Comparison of ENCODE assay signal across 10 cellular contexts in genomic region chrX:150848914-150849365, GRCh38. TPM values are rescaled to one million over a fixed set of nuclear protein-coding genes. Genes with fewer than 3 reads are reported as not detected.
DNase-seq lines count a peak whose midpoint lies in the region; ATAC-seq, FAIRE-seq and TF ChIP-seq lines count a peak whose summit lies in the region.
"Had no signal": no experiment of that assay in that cellular context is flagged by ENCODE, and none has a peak within 500 bp of the region (broad histone marks: within the 10 kb centered on the region; RNA-seq: fewer than 3 reads in every experiment).

No MANE protein-coding gene starts in this region.

- H3K36me3 ChIP-seq in bronchial epithelial cell (ENCODE audit: control insufficient read depth, insufficient read depth, low read length): peaks cover 1% of the 10 kb centered on the region

- TF ChIP-seq CTCF in bronchial epithelial cell (IDR thresholded peaks at IDR 0.05; ENCODE audit: insufficient read depth, low read length, severe bottlenecking): no peak

- H3K4me1 Mint-ChIP-seq in activated naive CD8-positive, alpha-beta T cell treated with anti-CD3 and anti-CD28 coated beads, Interleukin-2, amount 10 ng/mL, durations not matched to agents 7 days and 5 days: peaks cover 6% of the 10 kb centered on the region
- peaks cover 4% of the 10 kb centered on the region for H3K4me1 Mint-ChIP-seq in activated naive CD8-positive, alpha-beta T cell treated with anti-CD3 and anti-CD28 coated beads for 36 hours
- peaks cover 6% of the 10 kb centered on the region for H3K4me1 Mint-ChIP-seq in activated T-helper 1 cell treated with anti-CD3 and anti-CD28 coated beads, Interleukin-12 subunit alpha, Interleukin-12 subunit beta, Interleukin-2, Interleukin-4 antibody, amounts not matched to agents 30 ng/mL and 10 ng/mL and 1 ng/mL, durations not matched to agents 14 hours and 24 hours and 36 hours (ENCODE audit: low read depth)

- H3K27me3 Mint-ChIP-seq in activated naive CD8-positive, alpha-beta T cell treated with anti-CD3 and anti-CD28 coated beads, Interleukin-2, amount 10 ng/mL, durations not matched to agents 7 days and 5 days: no peaks in the 10 kb centered on the region
- no peaks in the 10 kb centered on the region for H3K27me3 Mint-ChIP-seq in activated naive CD8-positive, alpha-beta T cell treated with anti-CD3 and anti-CD28 coated beads for 36 hours
- H3K27me3 Mint-ChIP-seq in activated T-helper 1 cell treated with anti-CD3 and anti-CD28 coated beads, Interleukin-12 subunit alpha, Interleukin-12 subunit beta, Interleukin-2, Interleukin-4 antibody, amounts not matched to agents 30 ng/mL and 10 ng/mL and 1 ng/mL, durations not matched to agents 14 hours and 24 hours and 36 hours (ENCODE audit: insufficient read depth): no peaks in the 10 kb centered on the region

- no peak overlapping the region for H3K4me3 ChIP-seq in bronchial epithelial cell (ENCODE audit: low read depth, low read length)
- H3K4me3 ChIP-seq: SK-N-MC had no signal

- no peak for DNase-seq in activated naive CD8-positive, alpha-beta T cell treated with anti-CD3 and anti-CD28 coated beads, Interleukin-2, amount 10 ng/mL, durations not matched to agents 7 days and 5 days
- DNase-seq in activated naive CD8-positive, alpha-beta T cell treated with anti-CD3 and anti-CD28 coated beads for 36 hours: no peak
- DNase-seq in NCI-H345 (lab: John Stamatoyannopoulos, UW) (peak; percentile 83), bronchial epithelial cell (ENCODE audit: low read depth) (peak; percentile 96), RKO (ENCODE audit: low spot score) (no peak)
- no peak for DNase-seq in activated T-helper 1 cell treated with anti-CD3 and anti-CD28 coated beads, Interleukin-12 subunit alpha, Interleukin-12 subunit beta, Interleukin-2, Interleukin-4 antibody, amounts not matched to agents 30 ng/mL and 10 ng/mL and 1 ng/mL, durations not matched to agents 14 hours and 24 hours and 36 hours (ENCODE audit: low spot score)
- DNase-seq: activated gamma-delta T cell treated with Interleukin-2 at 50 U/mL for 16 hours had no signal

- peak overlapping the region; percentile 3 for H3K4me3 Mint-ChIP-seq in activated naive CD8-positive, alpha-beta T cell treated with anti-CD3 and anti-CD28 coated beads, Interleukin-2, amount 10 ng/mL, durations not matched to agents 7 days and 5 days
- no peak overlapping the region for H3K4me3 Mint-ChIP-seq in activated naive CD8-positive, alpha-beta T cell treated with anti-CD3 and anti-CD28 coated beads for 36 hours
- no peak overlapping the region for H3K4me3 Mint-ChIP-seq in activated T-helper 1 cell treated with anti-CD3 and anti-CD28 coated beads, Interleukin-12 subunit alpha, Interleukin-12 subunit beta, Interleukin-2, Interleukin-4 antibody, amounts not matched to agents 30 ng/mL and 10 ng/mL and 1 ng/mL, durations not matched to agents 14 hours and 24 hours and 36 hours

- intact Hi-C loops in activated T-helper 1 cell treated with anti-CD3 and anti-CD28 coated beads, Interleukin-12 subunit alpha, Interleukin-12 subunit beta, Interleukin-2, Interleukin-4 antibody, amounts not matched to agents 30 ng/mL and 10 ng/mL and 1 ng/mL, durations not matched to agents 14 hours and 24 hours and 36 hours (cut with micrococcal nuclease): no loop called here

- FAIRE-seq in bronchial epithelial cell (lab: Jason Lieb, UNC): no peak

- H3K9me3 Mint-ChIP-seq in activated naive CD8-positive, alpha-beta T cell treated with anti-CD3 and anti-CD28 coated beads, Interleukin-2, amount 10 ng/mL, durations not matched to agents 7 days and 5 days: no peaks in the 10 kb centered on the region
- H3K9me3 Mint-ChIP-seq in activated naive CD8-positive, alpha-beta T cell treated with anti-CD3 and anti-CD28 coated beads for 36 hours: no peaks in the 10 kb centered on the region
- H3K9me3 Mint-ChIP-seq in activated T-helper 1 cell treated with anti-CD3 and anti-CD28 coated beads, Interleukin-12 subunit alpha, Interleukin-12 subunit beta, Interleukin-2, Interleukin-4 antibody, amounts not matched to agents 30 ng/mL and 10 ng/mL and 1 ng/mL, durations not matched to agents 14 hours and 24 hours and 36 hours: no peaks in the 10 kb centered on the region

- H3K27ac Mint-ChIP-seq in activated naive CD8-positive, alpha-beta T cell treated with anti-CD3 and anti-CD28 coated beads, Interleukin-2, amount 10 ng/mL, durations not matched to agents 7 days and 5 days: peak overlapping the region; percentile 9
- no peak overlapping the region for H3K27ac Mint-ChIP-seq in activated naive CD8-positive, alpha-beta T cell treated with anti-CD3 and anti-CD28 coated beads for 36 hours
- no peak overlapping the region for H3K27ac Mint-ChIP-seq in activated T-helper 1 cell treated with anti-CD3 and anti-CD28 coated beads, Interleukin-12 subunit alpha, Interleukin-12 subunit beta, Interleukin-2, Interleukin-4 antibody, amounts not matched to agents 30 ng/mL and 10 ng/mL and 1 ng/mL, durations not matched to agents 14 hours and 24 hours and 36 hours

- no peaks in the 10 kb centered on the region for H3K27me3 ChIP-seq in bronchial epithelial cell (ENCODE audit: control insufficient read depth, insufficient read depth, low read length)

- peaks cover 10% of the 10 kb centered on the region for H3K36me3 Mint-ChIP-seq in activated naive CD8-positive, alpha-beta T cell treated with anti-CD3 and anti-CD28 coated beads, Interleukin-2, amount 10 ng/mL, durations not matched to agents 7 days and 5 days
- peaks cover 8% of the 10 kb centered on the region for H3K36me3 Mint-ChIP-seq in activated naive CD8-positive, alpha-beta T cell treated with anti-CD3 and anti-CD28 coated beads for 36 hours
- H3K36me3 Mint-ChIP-seq in activated T-helper 1 cell treated with anti-CD3 and anti-CD28 coated beads, Interleukin-12 subunit alpha, Interleukin-12 subunit beta, Interleukin-2, Interleukin-4 antibody, amounts not matched to agents 30 ng/mL and 10 ng/mL and 1 ng/mL, durations not matched to agents 14 hours and 24 hours and 36 hours (ENCODE audit: low read depth): peaks cover 3% of the 10 kb centered on the region

- no peak for ATAC-seq in activated naive CD8-positive, alpha-beta T cell treated with anti-CD3 and anti-CD28 coated beads, Interleukin-2, amount 10 ng/mL, durations not matched to agents 7 days and 5 days (ENCODE audit: low read depth)
- no peak for ATAC-seq in HG02571 (IDR thresholded peaks at IDR 0.05; ENCODE audit: unreplicated experiment)
- ATAC-seq in GM19324 (IDR thresholded peaks at IDR 0.05; ENCODE audit: low FRiP score, unreplicated experiment): no peak

- POLR2A ChIA-PET in activated naive CD8-positive, alpha-beta T cell treated with anti-CD3 and anti-CD28 coated beads, Interleukin-2, amount 10 ng/mL, durations not matched to agents 7 days and 5 days (lab: Charles Lee): no interaction called here

RNA-seq across cellular contexts. Expression of gene CD99L2, which starts 49.5 kb away (rescaled TPM):
- total RNA-seq in activated naive CD8-positive, alpha-beta T cell treated with anti-CD3 and anti-CD28 coated beads, Interleukin-2, amount 10 ng/mL, durations not matched to agents 7 days and 5 days: 10 to 100 TPM; 18.5 to 19.6 TPM
- total RNA-seq in activated naive CD8-positive, alpha-beta T cell treated with anti-CD3 and anti-CD28 coated beads for 36 hours: 1 to 10 TPM; 8.0 to 9.1 TPM
- total RNA-seq in bronchial epithelial cell: 7.7 and 10.8 TPM in 2 replicates
- 9.0 and 10.1 TPM in 2 replicates for total RNA-seq in activated T-helper 1 cell treated with anti-CD3 and anti-CD28 coated beads, Interleukin-12 subunit alpha, Interleukin-12 subunit beta, Interleukin-2, Interleukin-4 antibody, amounts not matched to agents 30 ng/mL and 10 ng/mL and 1 ng/mL, durations not matched to agents 14 hours and 24 hours and 36 hours

Comparison
In these comparisons a context has a peak if more than half of its experiments do, and no peak if none do; other contexts are left out.
1. DNase-seq: peak in NCI-H345 (single experiment) and bronchial epithelial cell (single experiment); none in activated naive CD8-positive, alpha-beta T cell treated with anti-CD3 and anti-CD28 coated beads, Interleukin-2, amount 10 ng/mL, durations not matched to agents 7 days and 5 days (single experiment), activated naive CD8-positive, alpha-beta T cell treated with anti-CD3 and anti-CD28 coated beads for 36 hours (single experiment), activated T-helper 1 cell treated with anti-CD3 and anti-CD28 coated beads, Interleukin-12 subunit alpha, Interleukin-12 subunit beta, Interleukin-2, Interleukin-4 antibody, amounts not matched to agents 30 ng/mL and 10 ng/mL and 1 ng/mL, durations not matched to agents 14 hours and 24 hours and 36 hours (single experiment) and RKO (single experiment).